8 cellular contexts compared by ENCODE assay signal in the genomic region with DNA sequence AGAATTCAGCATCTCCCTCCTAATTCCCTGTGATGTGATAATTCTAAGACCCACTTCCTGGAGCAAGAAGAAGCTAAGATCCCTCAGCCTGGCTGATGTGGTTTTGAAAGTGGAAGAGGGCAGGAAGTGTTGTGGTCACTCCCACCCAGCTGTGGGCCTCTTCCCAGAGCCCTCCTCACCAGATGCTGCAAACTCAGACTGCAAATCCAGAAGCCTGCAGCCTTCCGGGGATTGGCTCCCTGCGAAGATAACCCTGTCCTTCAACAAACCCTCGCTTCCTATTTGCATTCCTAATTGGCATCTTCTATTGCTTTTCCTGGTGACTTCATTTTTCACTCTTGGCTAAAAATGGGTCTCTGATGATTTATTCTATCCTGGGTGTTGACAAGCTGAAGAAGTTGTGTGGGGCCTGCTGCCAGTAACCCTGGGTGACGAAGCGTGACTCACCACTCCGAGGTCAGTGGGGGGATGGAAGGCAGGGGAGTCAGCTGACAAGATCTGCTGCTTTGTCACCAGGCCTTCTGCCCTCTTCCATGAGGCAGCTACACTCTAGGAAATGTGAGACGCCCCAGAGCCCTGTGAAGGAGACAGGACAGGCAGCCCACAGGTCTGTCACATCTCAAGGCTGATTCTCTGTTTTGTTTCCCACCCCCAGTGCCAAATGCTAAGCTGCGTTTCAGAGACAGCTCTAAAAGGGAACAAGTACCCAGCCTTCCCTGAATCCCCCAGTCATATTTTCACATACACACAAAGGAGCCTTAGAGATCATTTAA.
DNase-seq lines count a peak whose midpoint lies in the region; ATAC-seq and TF ChIP-seq lines count a peak whose summit lies in the region.

No MANE protein-coding gene starts in this region.

- H3K36me3 ChIP-seq in ascending aorta (no peaks in the 10 kb centered on the region), hepatocyte (replicated peaks; ENCODE audit: insufficient read depth, low read depth) (no peaks in the 10 kb centered on the region), aorta (ENCODE audit: control insufficient read depth in 1 of 2, insufficient read depth in 2 of 2, low read length in 1 of 2) (no peaks in the 10 kb centered on the region)

- TF ChIP-seq CTCF in ascending aorta (IDR thresholded peaks at IDR 0.05) (no peak), hepatocyte (IDR thresholded peaks at IDR 0.05; ENCODE audit: poor library complexity) (no peak), retinal pigment epithelial cell (conservative IDR thresholded peaks at IDR 0.05; ENCODE audit: low read depth, low read length) (no peak)

- no peaks in the 10 kb centered on the region for H4K20me1 ChIP-seq in hepatocyte (ENCODE audit: insufficient read depth, poor library complexity, severe bottlenecking)

- intact Hi-C loops in ascending aorta (cut with DNase I) (loop anchor here (1.0 to 5.0 kb wide), 7 partner anchors 84 to 600 kb away; a partner anchor contains a TSS), aorta (cut with DNase I) (loop anchor here in 1 of 2 donors (1.0 to 10.0 kb wide), 2 partner anchors 113 to 417 kb away; a partner anchor contains a TSS)

- WGBS in hepatocyte (ENCODE audit: low lambda C conversion rate, missing lambda C conversion rate), result 11% methylated on average over 8 of the region's 8 CpGs
- WGBS in aorta, 2 donors, result 1% methylated on average over 8 of the region's 8 CpGs

- no peaks in the 10 kb centered on the region for H3K27me3 ChIP-seq in ascending aorta
- no peaks in the 10 kb centered on the region for H3K27me3 ChIP-seq in hepatocyte
- no peaks in the 10 kb centered on the region for H3K27me3 ChIP-seq in aorta (ENCODE audit: control insufficient read depth in 1 of 2, insufficient read depth in 2 of 2, low read length in 1 of 2)

- peak; percentile 89 for ATAC-seq in HG02759 (IDR thresholded peaks at IDR 0.05; ENCODE audit: unreplicated experiment)
- ATAC-seq in aorta (ENCODE audit: low FRiP score), result peak; percentile 96

- H3K4me2 ChIP-seq in hepatocyte, result peak overlapping the region; percentile 50

- H3K4me3 ChIP-seq in ascending aorta (peak overlapping the region in 1 of 2 donors; percentile 27), hepatocyte (no peak overlapping the region), retinal pigment epithelial cell (ENCODE audit: low read length) (no peak overlapping the region), aorta (ENCODE audit: low read length in 2 of 2) (no peak overlapping the region)

- DNase-seq in GF-D8 (lab: John Stamatoyannopoulos, UW) (peak; percentile 93), NCI-H146 treated with DMSO at 0.1 percent for 48 hours (lab: John Stamatoyannopoulos, UW; ENCODE audit: unreplicated experiment) (peak; percentile 4), T-helper 9 cell (peak; percentile 45), ascending aorta (ENCODE audit: low spot score in 2 of 2) (peak; percentile 91 to 98), hepatocyte (ENCODE audit: low spot score) (peak; percentile 96), retinal pigment epithelial cell (ENCODE audit: low read depth) (peak; percentile 97), aorta (peak; percentile 96 to 98)

- H3K27ac ChIP-seq in ascending aorta (peak overlapping the region; percentile 84 to 86), hepatocyte (peak overlapping the region; percentile 96), aorta (ENCODE audit: low read depth in 1 of 2, low read length in 2 of 2) (peak overlapping the region in 1 of 2 donors; percentile 41)

- no peaks in the 10 kb centered on the region for H3K9me2 ChIP-seq in hepatocyte (replicated peaks; ENCODE audit: insufficient read depth)

- H2AFZ ChIP-seq in hepatocyte, result no peak overlapping the region

- H3K9me3 ChIP-seq in ascending aorta (peaks cover 0 to 6% of the 10 kb centered on the region in 2 donors), hepatocyte (ENCODE audit: low read depth) (peaks cover 7% of the 10 kb centered on the region), aorta (ENCODE audit: control insufficient read depth, low read length) (no peaks in the 10 kb centered on the region)

- H3K79me2 ChIP-seq in hepatocyte, result no peaks in the 10 kb centered on the region

- H3K4me1 ChIP-seq in ascending aorta (peaks cover 9 to 29% of the 10 kb centered on the region in 2 donors), hepatocyte (ENCODE audit: insufficient read depth) (peaks cover 35% of the 10 kb centered on the region), aorta (ENCODE audit: control insufficient read depth in 1 of 2, insufficient read depth in 2 of 2, low read length in 2 of 2) (peaks cover 0 to 4% of the 10 kb centered on the region in 2 donors)

Comparison
In these comparisons a context has a peak if more than half of its experiments do, and no peak if none do; other contexts are left out.
1. DNase-seq: peak in every context shown above with its lines; median percentile 97 in retinal pigment epithelial cell; 97 in aorta; 96 in hepatocyte; 94 in ascending aorta; 93 in GF-D8; 45 in T-helper 9 cell; 4 in NCI-H146 treated with DMSO at 0.1 percent for 48 hours.